In the genomic region with DNA sequence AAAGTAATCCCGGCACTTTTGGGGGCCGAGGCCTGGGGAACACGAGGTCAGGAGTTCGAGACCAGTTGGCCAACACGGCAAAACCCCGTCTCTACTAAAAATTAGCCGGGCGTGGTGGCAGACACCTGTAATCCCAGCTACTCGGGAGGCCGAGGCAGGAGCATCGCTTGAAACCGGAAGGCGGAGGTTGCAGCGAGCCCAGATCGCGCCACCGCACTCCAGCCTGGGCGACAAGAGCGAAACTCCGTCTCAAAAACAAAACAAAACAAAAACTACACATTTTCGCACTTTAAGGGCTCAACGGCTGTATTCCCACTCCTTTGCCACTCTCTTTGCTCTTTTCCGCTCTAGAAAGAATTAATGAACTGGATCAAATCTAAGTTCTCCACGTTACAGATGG, we compare ENCODE assay signal across 9 cellular contexts. TPM values are rescaled to one million over a fixed set of nuclear protein-coding genes. Genes with fewer than 3 reads are reported as not detected.
A peak's percentile ranks its signal among the peaks of the same experiment; 100 is the strongest.
DNase-seq lines count a peak whose midpoint lies in the region; ATAC-seq, FAIRE-seq and TF ChIP-seq lines count a peak whose summit lies in the region.
"Had no signal": no experiment of that assay in that cellular context is flagged by ENCODE, and none has a peak within 500 bp of the region (broad histone marks: within the 10 kb centered on the region; RNA-seq: fewer than 3 reads in every experiment).

No MANE protein-coding gene starts in this region.

- DNase-seq in fibroblast of the aortic adventitia (ENCODE audit: low read depth) (no peak), gastrocnemius medialis (no peak), HT-29 (ENCODE audit: low spot score) (no peak), medulla oblongata (ENCODE audit: extremely low spot score) (no peak), GM12891 (ENCODE audit: insufficient read length, low spot score) (no peak)

- TF ChIP-seq POLR2A in gastrocnemius medialis (IDR thresholded peaks at IDR 0.05) (no peak), GM12891 (IDR thresholded peaks at IDR 0.05; ENCODE audit: low read depth, low read length) (no peak)

- ATAC-seq in gastrocnemius medialis (no peak), esophagus mucosa (no peak)

- FAIRE-seq in GM12891 (lab: Jason Lieb, UNC), result no peak

- H3K36me3 ChIP-seq in gastrocnemius medialis, result peaks cover 0 to 23% of the 10 kb centered on the region in 2 donors

- no peaks in the 10 kb centered on the region for H3K9me3 ChIP-seq in gastrocnemius medialis

- H3K4me1 ChIP-seq in gastrocnemius medialis, result peaks cover 7 to 11% of the 10 kb centered on the region in 2 donors

- peak overlapping the region; percentile 98 for H3K27ac ChIP-seq in VCaP
- H3K27ac ChIP-seq in gastrocnemius medialis, result peak overlapping the region; percentile 90 to 96 (median 94)

- TF ChIP-seq CTCF in GM12875 (IDR thresholded peaks at IDR 0.05; ENCODE audit: borderline replicate concordance, insufficient read depth, low read depth, low read length), result no peak
- TF ChIP-seq CTCF in VCaP (conservative IDR thresholded peaks at IDR 0.05), result no peak
- no peak for TF ChIP-seq CTCF in fibroblast of the aortic adventitia (IDR thresholded peaks at IDR 0.05; ENCODE audit: insufficient read depth, low read length)
- TF ChIP-seq CTCF in gastrocnemius medialis (IDR thresholded peaks at IDR 0.05 in 4 of 5, conservative IDR thresholded peaks at IDR 0.05 in 1 of 5), result no peak

- in situ Hi-C loops in gastrocnemius medialis (cut with MboI; ENCODE audit: low sequenced_read_pairs in 4 of 4), result no loop called here

- intact Hi-C loops in gastrocnemius medialis (cut with DNase I; ENCODE audit: low total_unique reads), result loop anchor here (2.0 kb wide), 1 partner anchor 53 kb away; a partner anchor contains a TSS

- peak overlapping the region; percentile 92 for H3K4me3 ChIP-seq in GM12875 (ENCODE audit: low read depth, low read length)
- peak overlapping the region; percentile 88 for H3K4me3 ChIP-seq in fibroblast of the aortic adventitia (ENCODE audit: low read depth, low read length)
- H3K4me3 ChIP-seq in gastrocnemius medialis, result peak overlapping the region; percentile 75 to 97 (median 90)

- H3K27me3 ChIP-seq in gastrocnemius medialis, result no peaks in the 10 kb centered on the region

TF ChIP-seq in GM12891, 5 proteins besides CTCF, POLR2A, EP300 and RAD21:
- TF ChIP-seq PAX5 (IDR thresholded peaks at IDR 0.05; ENCODE audit: insufficient read depth, low read length, severe bottlenecking) (no peak), POLR2AphosphoS5 (IDR thresholded peaks at IDR 0.05; ENCODE audit: low read depth, low read length) (no peak), POU2F2 (IDR thresholded peaks at IDR 0.05; ENCODE audit: low read depth, low read length) (no peak), SPI1 (IDR thresholded peaks at IDR 0.05; ENCODE audit: low read depth, low read length) (no peak), TAF1 (IDR thresholded peaks at IDR 0.05; ENCODE audit: low read depth, low read length) (no peak)
TF ChIP-seq in GM12891: peak in this region for 0.

RNA-seq across cellular contexts. Expression of a gene that starts 0.8 kb away (rescaled TPM):
- 17.8 and 23.3 TPM in 2 replicates for total RNA-seq in fibroblast of the aortic adventitia (ENCODE audit: low replicate concordance)
- total RNA-seq in gastrocnemius medialis, result 1 to 10 TPM; 2.7 to 9.6 (median 7.3) TPM
- total RNA-seq in HT-29 (2014; rRNA removed; shearing (Covaris generic)), result 24.6 and 31.1 TPM in 2 replicates
- 16.2 TPM for polyA plus RNA-seq in GM12891 (2012; ENCODE audit: low read depth, missing spikeins)
- total RNA-seq in esophagus mucosa, result 15.5 TPM

RNA-seq across cellular contexts. Expression of a gene that starts 15.8 kb away (rescaled TPM):
- 0.08 TPM in 1 of 2 replicates, not detected in the other for total RNA-seq in fibroblast of the aortic adventitia (ENCODE audit: low replicate concordance)
- not detected for total RNA-seq in gastrocnemius medialis
- not detected in 2 replicates for total RNA-seq in HT-29 (2014; rRNA removed; shearing (Covaris generic))
- polyA plus RNA-seq in GM12891 (2012; ENCODE audit: low read depth, missing spikeins), result 0.09 TPM
- not detected for total RNA-seq in esophagus mucosa
- total RNA-seq: pulmonary artery endothelial cell had no signal

RNA-seq across cellular contexts. Expression of a gene that starts 53.5 kb away (rescaled TPM):
- 57.0 and 70.9 TPM in 2 replicates for total RNA-seq in fibroblast of the aortic adventitia (ENCODE audit: low replicate concordance)
- 100 to 1,000 TPM in 1 of 4 donors, 10 to 100 TPM in 3; 49.2 to 101 (median 84.9) TPM for total RNA-seq in gastrocnemius medialis
- total RNA-seq in HT-29 (2014; rRNA removed; shearing (Covaris generic)), result 6.4 and 8.4 TPM in 2 replicates
- polyA plus RNA-seq in GM12891 (2012; ENCODE audit: low read depth, missing spikeins), result 21.0 TPM
- total RNA-seq in esophagus mucosa, result 20.9 TPM
